Comparison of ENCODE assay signal across 8 cellular contexts in genomic region chr13:45047394-45048328, GRCh38. TPM values are rescaled to one million over a fixed set of nuclear protein-coding genes. Genes with fewer than 3 reads are reported as not detected.
DNase-seq lines count a peak whose midpoint lies in the region; ATAC-seq and TF ChIP-seq lines count a peak whose summit lies in the region.

No MANE protein-coding gene starts in this region.

- no peak overlapping the region for H3K27ac ChIP-seq in 22Rv1

- TF ChIP-seq CTCF in 22Rv1 (IDR thresholded peaks at IDR 0.05), result peak; percentile 96
- TF ChIP-seq CTCF in mesothelial cell of epicardium (IDR thresholded peaks at IDR 0.05; ENCODE audit: unreplicated experiment), result peak; percentile 76

- peak overlapping the region; percentile 78 for H3K4me3 Mint-ChIP-seq in mesothelial cell of epicardium

- H3K9me3 Mint-ChIP-seq in mesothelial cell of epicardium, result no peaks in the 10 kb centered on the region

- peaks cover 6% of the 10 kb centered on the region for H3K4me1 Mint-ChIP-seq in mesothelial cell of epicardium

- DNase-seq in HT1080 (ENCODE audit: low read depth) (peak; percentile 84), NT2/D1 (ENCODE audit: low read depth, low spot score) (peak; percentile 61), epidermal melanocyte (ENCODE audit: insufficient read length, low spot score) (peak; percentile 77), mesothelial cell of epicardium (ENCODE audit: low spot score in 2 of 2, unreplicated experiment in 2 of 2) (peak; percentile 51 to 82)
- peak; percentile 78 for DNase-seq in activated CD8-positive, alpha-beta memory T cell treated with anti-CD3 and anti-CD28 coated beads, Interleukin-2, amount 50 U/mL, for 4 hours
- peak; percentile 39 for DNase-seq in stimulated activated CD8-positive, alpha-beta memory T cell treated with anti-CD3 and anti-CD28 coated beads, Interleukin-15, amount 100 ng/mL, for 24 hours (ENCODE audit: low read depth)

- H3K27ac Mint-ChIP-seq in mesothelial cell of epicardium, result no peak overlapping the region

- H3K9ac ChIP-seq in NT2/D1 (ENCODE audit: insufficient read length, low read depth), result peak overlapping the region; percentile 64

- H3K4me3 ChIP-seq in NT2/D1 (ENCODE audit: insufficient read length, low read depth), result peak overlapping the region; percentile 45

- peaks cover 14% of the 10 kb centered on the region for H3K27me3 Mint-ChIP-seq in mesothelial cell of epicardium (ENCODE audit: low read depth)

- H3K9me3 ChIP-seq in NT2/D1 (ENCODE audit: insufficient read depth, low read length), result no peaks in the 10 kb centered on the region

- H3K4me1 ChIP-seq in NT2/D1 (ENCODE audit: insufficient read depth, insufficient read length), result no peaks in the 10 kb centered on the region

- H3K36me3 Mint-ChIP-seq in mesothelial cell of epicardium, result no peaks in the 10 kb centered on the region

- no peaks in the 10 kb centered on the region for H3K36me3 ChIP-seq in NT2/D1 (ENCODE audit: insufficient read depth, insufficient read length, low read length)

- no peaks in the 10 kb centered on the region for H3K27me3 ChIP-seq in NT2/D1 (ENCODE audit: insufficient read depth, insufficient read length)

- peak; percentile 78 for ATAC-seq in GM18502 (IDR thresholded peaks at IDR 0.05; ENCODE audit: poor library complexity, unreplicated experiment)

RNA-seq across cellular contexts. Expression of gene GPALPP1, which starts 58.3 kb away (rescaled TPM):
- 26.9 and 34.8 TPM in 2 replicates for total RNA-seq in HT1080 (2014; rRNA removed; shearing (Covaris generic))
- 14.2 and 19.9 TPM in 2 replicates for polyA plus RNA-seq in HT1080 (2015; cell fraction: cytosol; rRNA removed)
- polyA plus RNA-seq in HT1080 (2015; cell fraction: nucleus; rRNA removed), result 38.0 and 38.8 TPM in 2 replicates
- total RNA-seq in mesothelial cell of epicardium, result 33.6 to 35.0 TPM (median 33.7 TPM) in 3 replicates

RNA-seq across cellular contexts. Expression of gene NUFIP1, which starts 58.4 kb away (rescaled TPM):
- 6.0 and 8.7 TPM in 2 replicates for total RNA-seq in HT1080 (2014; rRNA removed; shearing (Covaris generic))
- polyA plus RNA-seq in HT1080 (2015; cell fraction: cytosol; rRNA removed), result 6.4 and 8.7 TPM in 2 replicates
- polyA plus RNA-seq in HT1080 (2015; cell fraction: nucleus; rRNA removed), result 9.0 and 9.5 TPM in 2 replicates
- 9.5 to 10.6 TPM (median 9.9 TPM) in 3 replicates for total RNA-seq in mesothelial cell of epicardium
